In genomic region chr10:92124524-92125168, GRCh38 we compare ENCODE assay signal across 11 cellular contexts.
DNase-seq lines count a peak whose midpoint lies in the region; ATAC-seq and TF ChIP-seq lines count a peak whose summit lies in the region.
"Had no signal": no experiment of that assay in that cellular context is flagged by ENCODE, and none has a peak within 500 bp of the region (broad histone marks: within the 10 kb centered on the region; RNA-seq: fewer than 3 reads in every experiment).

No MANE protein-coding gene starts in this region.

- H3K4me1 ChIP-seq in ACC112 (ENCODE audit: control insufficient read depth, insufficient read depth, low read length, unreplicated experiment) (peaks cover 40% of the 10 kb centered on the region), esophagus muscularis mucosa (peaks cover 55 to 60% (median 55%) of the 10 kb centered on the region in 4 donors), mesenchymal stem cell (ENCODE audit: control insufficient read depth, insufficient read depth, low read depth, low read length) (peaks cover 9% of the 10 kb centered on the region)

- no peak for TF ChIP-seq POLR2A in esophagus muscularis mucosa (IDR thresholded peaks at IDR 0.05; ENCODE audit: low read depth)

- TF ChIP-seq EP300 in esophagus muscularis mucosa (IDR thresholded peaks at IDR 0.05) = no peak

- no peak overlapping the region for H3K4me2 ChIP-seq in mesenchymal stem cell (ENCODE audit: low read length, poor library complexity, severe bottlenecking)

- no peaks in the 10 kb centered on the region for H3K79me1 ChIP-seq in mesenchymal stem cell (replicated peaks; ENCODE audit: low read length, poor library complexity, severe bottlenecking)

- no peaks in the 10 kb centered on the region for H3K79me2 ChIP-seq in ACC112 (ENCODE audit: control insufficient read depth, insufficient read depth, low read length, unreplicated experiment)

- no peak for TF ChIP-seq CTCF in esophagus muscularis mucosa (IDR thresholded peaks at IDR 0.05)

- H3K23ac ChIP-seq in mesenchymal stem cell (ENCODE audit: low read length in 2 of 2) = no peak overlapping the region

- no peak overlapping the region for H4K8ac ChIP-seq in mesenchymal stem cell (ENCODE audit: low read length)

- no peak overlapping the region for H2AFZ ChIP-seq in ACC112 (ENCODE audit: low read length, unreplicated experiment)
- H2AFZ ChIP-seq in mesenchymal stem cell (ENCODE audit: low read depth, low read length) = no peak overlapping the region

- 14% methylated on average over 3 of the region's 3 CpGs for WGBS in esophagus muscularis mucosa
- WGBS in mesenchymal stem cell = 72% methylated on average over 2 of the region's 3 CpGs

- intact Hi-C loops in esophagus muscularis mucosa (cut with DNase I) = no loop called here

- H3K4me3 ChIP-seq in ACC112 (ENCODE audit: low read depth, low read length) (peak overlapping the region; percentile 29; the same call in 1 of the 2 replicates), esophagus muscularis mucosa (no peak overlapping the region), mesenchymal stem cell (ENCODE audit: insufficient read depth in 1 of 2, low read depth in 1 of 2, low read length in 2 of 2) (peak overlapping the region in 1 of 2 experiments; percentile 17)

- H2BK15ac ChIP-seq in mesenchymal stem cell (ENCODE audit: low read depth, poor library complexity, severe bottlenecking) = no peak overlapping the region

- no peak overlapping the region for H2BK5ac ChIP-seq in mesenchymal stem cell (ENCODE audit: low read depth, low read length, poor library complexity, severe bottlenecking)

- no peak for ATAC-seq in HG03025 (IDR thresholded peaks at IDR 0.05; ENCODE audit: low FRiP score, unreplicated experiment)

- DNase-seq in NCI-H226 (peak; percentile 61), esophagus muscularis mucosa (ENCODE audit: extremely low spot score) (no peak), mesenchymal stem cell (peak; percentile 50), superior temporal gyrus (ENCODE audit: extremely low spot score) (no peak), middle frontal gyrus (ENCODE audit: extremely low spot score, low spot score) (no peak), COLO829 (ENCODE audit: low spot score) (no peak)
- DNase-seq: activated CD4-positive, alpha-beta T cell treated with anti-CD3 and anti-CD28 coated beads for 1 hour; CD4-positive, CD25-positive, alpha-beta regulatory T cell; NCI-H2227 treated with DMSO at 0.1 percent for 48 hours had no signal

- no peak overlapping the region for H3K4ac ChIP-seq in mesenchymal stem cell (ENCODE audit: low read depth in 1 of 2, low read length in 2 of 2)

- H3K27ac ChIP-seq in ACC112 (ENCODE audit: low read depth, low read length) = peak overlapping the region; percentile 54
- peak overlapping the region; percentile 64 to 71 (median 68) for H3K27ac ChIP-seq in esophagus muscularis mucosa (replicated peaks in 1 of 4)
- H3K27ac ChIP-seq in mesenchymal stem cell (ENCODE audit: low read length, poor library complexity, severe bottlenecking) = no peak overlapping the region

- H3K9me3 ChIP-seq in esophagus muscularis mucosa (no peaks in the 10 kb centered on the region), mesenchymal stem cell (ENCODE audit: control insufficient read depth, low read length) (no peaks in the 10 kb centered on the region)

- no peak overlapping the region for H2BK120ac ChIP-seq in mesenchymal stem cell (ENCODE audit: low read depth, low read length)

- H2AK5ac ChIP-seq in mesenchymal stem cell (ENCODE audit: low read length, severe bottlenecking) = no peak overlapping the region

- H2BK12ac ChIP-seq in mesenchymal stem cell (ENCODE audit: low read length in 2 of 2) = no peak overlapping the region

- H3K36me3 ChIP-seq in ACC112 (ENCODE audit: insufficient read depth, low read length) = no peaks in the 10 kb centered on the region
- H3K36me3 ChIP-seq in esophagus muscularis mucosa = no peaks in the 10 kb centered on the region
- no peaks in the 10 kb centered on the region for H3K36me3 ChIP-seq in mesenchymal stem cell (ENCODE audit: control insufficient read depth in 1 of 2, insufficient read depth in 2 of 2, low read depth in 1 of 2, low read length in 2 of 2)

- H4K91ac ChIP-seq in mesenchymal stem cell (ENCODE audit: low read length) = no peak overlapping the region

- H3K27me3 ChIP-seq in ACC112 (ENCODE audit: insufficient read depth, low read length) (no peaks in the 10 kb centered on the region), esophagus muscularis mucosa (no peaks in the 10 kb centered on the region), mesenchymal stem cell (ENCODE audit: control insufficient read depth in 1 of 2, insufficient read depth in 1 of 2, low read length in 2 of 2) (no peaks in the 10 kb centered on the region)

- H3K14ac ChIP-seq in mesenchymal stem cell (ENCODE audit: low read length in 2 of 2) = no peak overlapping the region

- H3K18ac ChIP-seq in mesenchymal stem cell (ENCODE audit: low read depth in 1 of 2, low read length in 2 of 2) = no peak overlapping the region

- H3K9ac ChIP-seq in mesenchymal stem cell (ENCODE audit: low read length) = no peak overlapping the region

Comparison
In these comparisons a context has a peak if more than half of its experiments do, and no peak if none do; other contexts are left out.
1. DNase-seq: peak in NCI-H226 (single experiment) and mesenchymal stem cell (single experiment); none in esophagus muscularis mucosa (single experiment), superior temporal gyrus (single experiment), middle frontal gyrus (single experiment) and COLO829 (single experiment).